Comparison of ENCODE assay signal across 8 cellular contexts in the genomic region with DNA sequence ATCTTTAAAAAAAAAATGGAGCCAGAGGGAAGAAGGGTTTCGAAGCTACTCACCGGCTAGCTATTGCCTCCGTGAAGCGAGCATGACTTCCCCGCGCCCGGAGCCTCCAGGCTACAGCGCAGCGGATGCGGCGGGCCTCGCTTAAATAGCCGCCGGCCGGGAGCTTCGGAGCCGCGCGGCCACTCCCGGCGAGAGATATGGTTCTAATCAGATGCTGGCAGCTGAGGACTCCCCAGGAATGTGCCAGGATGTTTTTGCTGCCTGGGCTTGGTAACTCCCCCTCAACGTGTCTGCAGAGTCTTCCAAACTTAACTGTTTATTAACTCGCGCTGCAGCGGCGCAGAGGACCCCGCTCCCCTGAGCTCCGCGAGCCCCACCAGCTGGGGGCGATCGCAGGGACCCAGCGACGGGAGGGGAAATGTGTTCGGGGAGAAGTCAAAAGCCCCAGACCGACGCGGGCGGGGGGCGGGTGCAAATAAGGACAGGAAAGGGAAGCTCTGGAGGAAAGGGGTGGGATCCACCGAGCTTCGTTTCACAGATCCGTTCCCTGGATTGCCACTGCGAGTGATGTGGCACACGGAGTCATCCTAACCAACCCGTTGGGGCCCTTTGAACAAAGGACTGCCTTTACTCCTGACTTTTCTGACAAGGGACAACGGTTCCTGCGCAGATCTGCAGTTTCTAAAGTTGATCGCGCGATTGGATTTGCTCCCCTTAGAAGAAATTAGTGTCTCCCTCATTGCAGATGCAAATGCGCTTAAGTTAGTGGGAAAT. TPM values are rescaled to one million over a fixed set of nuclear protein-coding genes. Genes with fewer than 3 reads are reported as not detected.
DNase-seq lines count a peak whose midpoint lies in the region; ATAC-seq and TF ChIP-seq lines count a peak whose summit lies in the region.

A gene (minus strand): TSS at position 230 of the 774 bp plus-strand sequence. CDS start 30,660 bp downstream, outside the sequence.

- TF ChIP-seq POLR2A in body of pancreas (IDR thresholded peaks at IDR 0.05), result peak; percentile 55 to 84 (median 80)

- H4K20me1 ChIP-seq in hepatocyte (ENCODE audit: insufficient read depth, poor library complexity, severe bottlenecking), result no peaks in the 10 kb centered on the region

- peak within 1 kb of the TSS; percentile 36 to 82 (median 72) for H3K27ac ChIP-seq in body of pancreas
- peak within 1 kb of the TSS; percentile 89 for H3K27ac ChIP-seq in hepatocyte

- no peaks in the 10 kb centered on the region for H3K9me2 ChIP-seq in hepatocyte (replicated peaks; ENCODE audit: insufficient read depth)

- H3K36me3 ChIP-seq in body of pancreas (replicated peaks in 1 of 2; ENCODE audit: insufficient read depth in 1 of 2, low read depth in 2 of 2) (no peaks in the 10 kb centered on the region), hepatocyte (replicated peaks; ENCODE audit: insufficient read depth, low read depth) (no peaks in the 10 kb centered on the region)

- H3K9me3 ChIP-seq in body of pancreas (no peaks in the 10 kb centered on the region), hepatocyte (ENCODE audit: low read depth) (no peaks in the 10 kb centered on the region)

- intact Hi-C loops in body of pancreas (cut with DNase I), result no loop called here

- H3K4me2 ChIP-seq in hepatocyte, result peak within 1 kb of the TSS; percentile 76

- ATAC-seq in body of pancreas (peak; percentile 75), GM18519 (IDR thresholded peaks at IDR 0.05; ENCODE audit: low FRiP score, unreplicated experiment) (no peak), HG03039 (IDR thresholded peaks at IDR 0.05; ENCODE audit: unreplicated experiment) (no peak)

- H3K4me1 ChIP-seq in body of pancreas (peaks cover 19% of the 10 kb centered on the region), hepatocyte (ENCODE audit: insufficient read depth) (peaks cover 44% of the 10 kb centered on the region)

- peak; percentile 39 for DNase-seq in DMS53 treated with DMSO at 0.1 percent for 48 hours (lab: John Stamatoyannopoulos, UW; ENCODE audit: unreplicated experiment)
- peak; percentile 97 for DNase-seq in HT1080 (ENCODE audit: low read depth)
- DNase-seq in T1000 (lab: John Stamatoyannopoulos, UW), result peak; percentile 87
- peak; percentile 60 to 84 (median 70) for DNase-seq in body of pancreas
- peak; percentile 90 for DNase-seq in hepatocyte (ENCODE audit: low spot score)
- DNase-seq in pulmonary artery endothelial cell (ENCODE audit: low read depth, low spot score), result peak; percentile 95

- peak in 5 of 7 experiments; percentile 16 to 53 (median 47) for TF ChIP-seq CTCF in body of pancreas (IDR thresholded peaks at IDR 0.05)
- TF ChIP-seq CTCF in hepatocyte (IDR thresholded peaks at IDR 0.05; ENCODE audit: poor library complexity), result peak; percentile 69

- H3K27me3 ChIP-seq in body of pancreas (peaks cover 0 to 7% of the 10 kb centered on the region in 2 donors), hepatocyte (no peaks in the 10 kb centered on the region)

- H3K4me3 ChIP-seq in body of pancreas, result peak within 1 kb of the TSS; percentile 2 to 31
- H3K4me3 ChIP-seq in hepatocyte, result peak within 1 kb of the TSS; percentile 80

- 0 to 2% methylated on average over 45 to 51 of the region's 51 CpGs for WGBS in body of pancreas, 2 donors
- 2% methylated on average over 50 of the region's 51 CpGs for WGBS in hepatocyte (ENCODE audit: low lambda C conversion rate, missing lambda C conversion rate)

- peak within 1 kb of the TSS; percentile 43 for H2AFZ ChIP-seq in hepatocyte

- H3K79me2 ChIP-seq in hepatocyte, result peaks cover 46% of the 10 kb centered on the region

RNA-seq across cellular contexts. Expression of the gene that starts here (rescaled TPM):
- 8.8 and 10.6 TPM in 2 replicates for total RNA-seq in HT1080 (2014; rRNA removed; shearing (Covaris generic))
- polyA plus RNA-seq in HT1080 (2015; cell fraction: cytosol; rRNA removed), result 21.1 and 28.7 TPM in 2 replicates
- polyA plus RNA-seq in HT1080 (2015; cell fraction: nucleus; rRNA removed), result 41.1 and 44.3 TPM in 2 replicates
- total RNA-seq in body of pancreas (10 to 100 TPM; 33.9 to 39.4 TPM), hepatocyte (98.9 and 115 TPM in 2 replicates), pulmonary artery endothelial cell (72.7 and 100 TPM in 2 replicates)
- polyA plus RNA-seq in hepatocyte, result 130 TPM in 2 replicates

Comparison
In these comparisons a context has a peak if more than half of its experiments do, and no peak if none do; other contexts are left out.
1. DNase-seq: peak in every context shown above with its lines; median percentile 97 in HT1080; 95 in pulmonary artery endothelial cell; 90 in hepatocyte; 87 in T1000; 70 in body of pancreas; 39 in DMS53 treated with DMSO at 0.1 percent for 48 hours.